ENCODE assay signal across 1 cellular context in the genomic region with DNA sequence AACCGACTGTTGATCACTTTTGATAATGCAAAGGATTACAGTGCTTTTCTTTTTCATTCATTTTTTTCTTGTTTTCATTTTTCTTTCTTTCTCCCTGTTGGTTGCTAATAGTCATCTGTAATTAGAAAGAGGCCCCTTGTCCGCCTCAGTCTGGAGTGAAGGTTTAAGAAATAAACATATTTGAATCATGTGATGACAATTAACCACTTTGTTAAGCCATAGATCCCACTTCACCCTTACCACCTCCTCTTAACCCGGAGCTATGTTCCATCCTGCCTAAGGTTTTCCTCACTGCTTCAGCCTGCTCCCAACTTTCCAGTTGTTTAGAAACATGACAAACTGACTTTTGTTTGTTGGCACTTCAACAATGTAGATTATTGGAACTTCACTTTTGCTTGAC.
TF ChIP-seq lines count a peak whose summit lies in the region.

No MANE protein-coding gene starts in this region.

TF ChIP-seq in GM23338, 12 proteins besides CTCF, POLR2A, EP300 and RAD21 (continued from another document):
- TF ChIP-seq, protein P1, sequence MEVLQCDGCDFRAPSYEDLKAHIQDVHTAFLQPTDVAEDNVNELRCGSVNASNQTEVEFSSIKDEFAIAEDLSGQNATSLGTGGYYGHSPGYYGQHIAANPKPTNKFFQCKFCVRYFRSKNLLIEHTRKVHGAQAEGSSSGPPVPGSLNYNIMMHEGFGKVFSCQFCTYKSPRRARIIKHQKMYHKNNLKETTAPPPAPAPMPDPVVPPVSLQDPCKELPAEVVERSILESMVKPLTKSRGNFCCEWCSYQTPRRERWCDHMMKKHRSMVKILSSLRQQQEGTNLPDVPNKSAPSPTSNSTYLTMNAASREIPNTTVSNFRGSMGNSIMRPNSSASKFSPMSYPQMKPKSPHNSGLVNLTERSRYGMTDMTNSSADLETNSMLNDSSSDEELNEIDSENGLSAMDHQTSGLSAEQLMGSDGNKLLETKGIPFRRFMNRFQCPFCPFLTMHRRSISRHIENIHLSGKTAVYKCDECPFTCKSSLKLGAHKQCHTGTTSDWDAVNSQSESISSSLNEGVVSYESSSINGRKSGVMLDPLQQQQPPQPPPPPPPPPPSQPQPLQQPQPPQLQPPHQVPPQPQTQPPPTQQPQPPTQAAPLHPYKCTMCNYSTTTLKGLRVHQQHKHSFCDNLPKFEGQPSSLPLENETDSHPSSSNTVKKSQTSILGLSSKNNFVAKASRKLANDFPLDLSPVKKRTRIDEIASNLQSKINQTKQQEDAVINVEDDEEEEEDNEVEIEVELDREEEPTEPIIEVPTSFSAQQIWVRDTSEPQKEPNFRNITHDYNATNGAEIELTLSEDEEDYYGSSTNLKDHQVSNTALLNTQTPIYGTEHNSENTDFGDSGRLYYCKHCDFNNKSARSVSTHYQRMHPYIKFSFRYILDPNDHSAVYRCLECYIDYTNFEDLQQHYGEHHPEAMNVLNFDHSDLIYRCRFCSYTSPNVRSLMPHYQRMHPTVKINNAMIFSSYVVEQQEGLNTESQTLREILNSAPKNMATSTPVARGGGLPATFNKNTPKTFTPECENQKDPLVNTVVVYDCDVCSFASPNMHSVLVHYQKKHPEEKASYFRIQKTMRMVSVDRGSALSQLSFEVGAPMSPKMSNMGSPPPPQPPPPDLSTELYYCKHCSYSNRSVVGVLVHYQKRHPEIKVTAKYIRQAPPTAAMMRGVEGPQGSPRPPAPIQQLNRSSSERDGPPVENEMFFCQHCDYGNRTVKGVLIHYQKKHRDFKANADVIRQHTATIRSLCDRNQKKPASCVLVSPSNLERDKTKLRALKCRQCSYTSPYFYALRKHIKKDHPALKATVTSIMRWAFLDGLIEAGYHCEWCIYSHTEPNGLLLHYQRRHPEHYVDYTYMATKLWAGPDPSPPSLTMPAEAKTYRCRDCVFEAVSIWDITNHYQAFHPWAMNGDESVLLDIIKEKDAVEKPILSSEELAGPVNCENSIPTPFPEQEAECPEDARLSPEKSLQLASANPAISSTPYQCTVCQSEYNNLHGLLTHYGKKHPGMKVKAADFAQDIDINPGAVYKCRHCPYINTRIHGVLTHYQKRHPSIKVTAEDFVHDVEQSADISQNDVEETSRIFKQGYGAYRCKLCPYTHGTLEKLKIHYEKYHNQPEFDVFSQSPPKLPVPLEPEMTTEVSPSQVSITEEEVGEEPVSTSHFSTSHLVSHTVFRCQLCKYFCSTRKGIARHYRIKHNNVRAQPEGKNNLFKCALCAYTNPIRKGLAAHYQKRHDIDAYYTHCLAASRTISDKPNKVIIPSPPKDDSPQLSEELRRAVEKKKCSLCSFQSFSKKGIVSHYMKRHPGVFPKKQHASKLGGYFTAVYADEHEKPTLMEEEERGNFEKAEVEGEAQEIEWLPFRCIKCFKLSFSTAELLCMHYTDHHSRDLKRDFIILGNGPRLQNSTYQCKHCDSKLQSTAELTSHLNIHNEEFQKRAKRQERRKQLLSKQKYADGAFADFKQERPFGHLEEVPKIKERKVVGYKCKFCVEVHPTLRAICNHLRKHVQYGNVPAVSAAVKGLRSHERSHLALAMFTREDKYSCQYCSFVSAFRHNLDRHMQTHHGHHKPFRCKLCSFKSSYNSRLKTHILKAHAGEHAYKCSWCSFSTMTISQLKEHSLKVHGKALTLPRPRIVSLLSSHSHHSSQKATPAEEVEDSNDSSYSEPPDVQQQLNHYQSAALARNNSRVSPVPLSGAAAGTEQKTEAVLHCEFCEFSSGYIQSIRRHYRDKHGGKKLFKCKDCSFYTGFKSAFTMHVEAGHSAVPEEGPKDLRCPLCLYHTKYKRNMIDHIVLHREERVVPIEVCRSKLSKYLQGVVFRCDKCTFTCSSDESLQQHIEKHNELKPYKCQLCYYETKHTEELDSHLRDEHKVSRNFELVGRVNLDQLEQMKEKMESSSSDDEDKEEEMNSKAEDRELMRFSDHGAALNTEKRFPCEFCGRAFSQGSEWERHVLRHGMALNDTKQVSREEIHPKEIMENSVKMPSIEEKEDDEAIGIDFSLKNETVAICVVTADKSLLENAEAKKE (CRISPR knock-in tag; IDR thresholded peaks at IDR 0.05): no peak
- TF ChIP-seq, protein P2, sequence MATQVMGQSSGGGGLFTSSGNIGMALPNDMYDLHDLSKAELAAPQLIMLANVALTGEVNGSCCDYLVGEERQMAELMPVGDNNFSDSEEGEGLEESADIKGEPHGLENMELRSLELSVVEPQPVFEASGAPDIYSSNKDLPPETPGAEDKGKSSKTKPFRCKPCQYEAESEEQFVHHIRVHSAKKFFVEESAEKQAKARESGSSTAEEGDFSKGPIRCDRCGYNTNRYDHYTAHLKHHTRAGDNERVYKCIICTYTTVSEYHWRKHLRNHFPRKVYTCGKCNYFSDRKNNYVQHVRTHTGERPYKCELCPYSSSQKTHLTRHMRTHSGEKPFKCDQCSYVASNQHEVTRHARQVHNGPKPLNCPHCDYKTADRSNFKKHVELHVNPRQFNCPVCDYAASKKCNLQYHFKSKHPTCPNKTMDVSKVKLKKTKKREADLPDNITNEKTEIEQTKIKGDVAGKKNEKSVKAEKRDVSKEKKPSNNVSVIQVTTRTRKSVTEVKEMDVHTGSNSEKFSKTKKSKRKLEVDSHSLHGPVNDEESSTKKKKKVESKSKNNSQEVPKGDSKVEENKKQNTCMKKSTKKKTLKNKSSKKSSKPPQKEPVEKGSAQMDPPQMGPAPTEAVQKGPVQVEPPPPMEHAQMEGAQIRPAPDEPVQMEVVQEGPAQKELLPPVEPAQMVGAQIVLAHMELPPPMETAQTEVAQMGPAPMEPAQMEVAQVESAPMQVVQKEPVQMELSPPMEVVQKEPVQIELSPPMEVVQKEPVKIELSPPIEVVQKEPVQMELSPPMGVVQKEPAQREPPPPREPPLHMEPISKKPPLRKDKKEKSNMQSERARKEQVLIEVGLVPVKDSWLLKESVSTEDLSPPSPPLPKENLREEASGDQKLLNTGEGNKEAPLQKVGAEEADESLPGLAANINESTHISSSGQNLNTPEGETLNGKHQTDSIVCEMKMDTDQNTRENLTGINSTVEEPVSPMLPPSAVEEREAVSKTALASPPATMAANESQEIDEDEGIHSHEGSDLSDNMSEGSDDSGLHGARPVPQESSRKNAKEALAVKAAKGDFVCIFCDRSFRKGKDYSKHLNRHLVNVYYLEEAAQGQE (IDR thresholded peaks at IDR 0.05; ENCODE audit: unreplicated experiment): no peak
- TF ChIP-seq ZNF331 (CRISPR knock-in tag; IDR thresholded peaks at IDR 0.05; ENCODE audit: low read depth): no peak
TF ChIP-seq in GM23338: peak in this region for 0.
